Comparison of ENCODE assay signal across 23 cellular contexts in the genomic region with DNA sequence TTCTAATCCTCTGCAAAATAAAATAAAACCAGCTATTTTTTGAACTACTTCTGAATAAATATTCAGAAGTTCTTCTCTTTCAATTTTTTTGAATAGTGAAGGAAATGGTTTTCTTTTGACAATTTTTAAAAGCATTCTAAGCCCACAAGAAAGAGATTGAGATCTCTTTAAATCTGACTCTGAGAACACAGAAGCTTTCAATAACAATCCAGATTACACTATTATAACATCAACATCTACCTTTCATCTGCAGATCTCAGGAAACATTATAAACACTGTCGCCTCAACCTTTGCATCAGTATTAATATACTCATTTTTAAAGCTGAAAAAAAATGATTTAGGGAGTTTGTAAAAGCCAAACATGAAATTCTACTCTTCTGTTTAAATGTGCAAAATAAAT.
DNase-seq lines count a peak whose midpoint lies in the region; ATAC-seq and TF ChIP-seq lines count a peak whose summit lies in the region.
"Had no signal": no experiment of that assay in that cellular context is flagged by ENCODE, and none has a peak within 500 bp of the region (broad histone marks: within the 10 kb centered on the region; RNA-seq: fewer than 3 reads in every experiment).

No MANE protein-coding gene starts in this region.

- POLR2A ChIA-PET in activated CD4-positive, alpha-beta T cell treated with anti-CD3 and anti-CD28 coated beads, Interleukin-2, amount 10 ng/mL, durations not matched to agents 7 days and 5 days (lab: Charles Lee): interaction anchor here (0.7 kb wide), 1 partner anchor 166 kb away, joined by 3 read pairs; no protein-coding TSS in a partner anchor
- POLR2A ChIA-PET in CD4-positive, alpha-beta memory T cell (lab: Charles Lee; ENCODE audit: partially characterized antibody): no interaction called here
- POLR2A ChIA-PET in naive thymus-derived CD4-positive, alpha-beta T cell (lab: Charles Lee): no interaction called here

- H3K36me3 Mint-ChIP-seq in activated CD4-positive, alpha-beta T cell treated with anti-CD3 and anti-CD28 coated beads, Interleukin-2, amount 10 ng/mL, durations not matched to agents 24 days and 14 days (ENCODE audit: low read depth): peaks cover 7% of the 10 kb centered on the region
- H3K36me3 Mint-ChIP-seq in activated CD4-positive, alpha-beta T cell treated with anti-CD3 and anti-CD28 coated beads, Interleukin-2, amount 10 ng/mL, durations not matched to agents 7 days and 5 days (ENCODE audit: low read depth): peaks cover 6% of the 10 kb centered on the region
- H3K36me3 Mint-ChIP-seq in CD4-positive, alpha-beta memory T cell: no peaks in the 10 kb centered on the region
- H3K36me3 Mint-ChIP-seq in T-helper 2 cell treated with Interferon-gamma antibody and Interleukin-4, amounts not matched to agents 5 μg/mL and 100 μg/mL, for 36 hours (ENCODE audit: low read depth): peaks cover 13% of the 10 kb centered on the region
- H3K36me3 Mint-ChIP-seq in naive thymus-derived CD4-positive, alpha-beta T cell: peaks cover 0 to 27% (median 0%) of the 10 kb centered on the region in 5 donors
- no peaks in the 10 kb centered on the region for H3K36me3 Mint-ChIP-seq in type B pancreatic cell

- H3K4me1 ChIP-seq in CD4-positive, alpha-beta memory T cell (ENCODE audit: insufficient read depth, low read length): peaks cover 66% of the 10 kb centered on the region
- peaks cover 0 to 66% of the 10 kb centered on the region in 2 donors for H3K4me1 ChIP-seq in naive thymus-derived CD4-positive, alpha-beta T cell (ENCODE audit: control insufficient read depth in 2 of 2, insufficient read depth in 2 of 2, low read length in 2 of 2)
- H3K4me1 ChIP-seq: SJCRH30 had no signal

- no peak for DNase-seq in activated CD4-positive, alpha-beta T cell treated with anti-CD3 and anti-CD28 coated beads, Interleukin-2, amount 10 ng/mL, durations not matched to agents 24 days and 14 days
- no peak for DNase-seq in activated CD4-positive, alpha-beta T cell treated with anti-CD3 and anti-CD28 coated beads, Interleukin-2, amount 10 ng/mL, durations not matched to agents 7 days and 5 days
- DNase-seq in CD4-positive, alpha-beta memory T cell: peak in 4 of 5 donors; percentile 13 to 24 (median 19)
- DNase-seq in T-helper 2 cell treated with Interferon-gamma antibody and Interleukin-4, amounts not matched to agents 5 μg/mL and 100 μg/mL, for 36 hours (ENCODE audit: low spot score): no peak
- peak in 5 of 9 donors; percentile 3 to 47 (median 9) for DNase-seq in naive thymus-derived CD4-positive, alpha-beta T cell
- DNase-seq in dedifferentiated amniotic fluid mesenchymal stem cell (ENCODE audit: extremely low spot score): no peak
- no peak for DNase-seq in Right ventricle myocardium superior
- no peak for DNase-seq in type B pancreatic cell (ENCODE audit: extremely low spot score, unreplicated experiment)
- DNase-seq: AML-193, C1 segment of cervical spinal cord, COR-L47, DMS79, GM23248, H9, HFFc6, Kasumi-1, NCI-H1694, NCI-H2081, NCI-H2171 treated with DMSO at 0.1 percent for 48 hours, NCI-H524 treated with DMSO at 0.1 percent for 48 hours, NCI-H82, SJCRH30 had no signal

- peaks cover 56% of the 10 kb centered on the region for H3K4me1 Mint-ChIP-seq in activated CD4-positive, alpha-beta T cell treated with anti-CD3 and anti-CD28 coated beads, Interleukin-2, amount 10 ng/mL, durations not matched to agents 24 days and 14 days
- peaks cover 60% of the 10 kb centered on the region for H3K4me1 Mint-ChIP-seq in activated CD4-positive, alpha-beta T cell treated with anti-CD3 and anti-CD28 coated beads, Interleukin-2, amount 10 ng/mL, durations not matched to agents 7 days and 5 days
- peaks cover 37 to 71% (median 56%) of the 10 kb centered on the region in 4 donors for H3K4me1 Mint-ChIP-seq in CD4-positive, alpha-beta memory T cell
- peaks cover 62% of the 10 kb centered on the region for H3K4me1 Mint-ChIP-seq in T-helper 2 cell treated with Interferon-gamma antibody and Interleukin-4, amounts not matched to agents 5 μg/mL and 100 μg/mL, for 36 hours (ENCODE audit: low read depth)
- H3K4me1 Mint-ChIP-seq in naive thymus-derived CD4-positive, alpha-beta T cell: peaks cover 27 to 63% (median 40%) of the 10 kb centered on the region in 7 donors
- H3K4me1 Mint-ChIP-seq in type B pancreatic cell (ENCODE audit: unreplicated experiment): no peaks in the 10 kb centered on the region

- no peak overlapping the region for H3K4me3 ChIP-seq in CD4-positive, alpha-beta memory T cell (ENCODE audit: low read length in 2 of 2)
- no peak overlapping the region for H3K4me3 ChIP-seq in naive thymus-derived CD4-positive, alpha-beta T cell (ENCODE audit: low read length)
- H3K4me3 ChIP-seq: GM23248, SJCRH30 had no signal

- no peak for TF ChIP-seq CTCF in type B pancreatic cell (conservative IDR thresholded peaks at IDR 0.05)

- intact Hi-C loops in activated CD4-positive, alpha-beta T cell treated with anti-CD3 and anti-CD28 coated beads, Interleukin-2, amount 10 ng/mL, durations not matched to agents 24 days and 14 days (cut with micrococcal nuclease): loop anchor here (2.0 kb wide), 1 partner anchor 132 kb away; no protein-coding TSS in a partner anchor
- intact Hi-C loops in CD4-positive, alpha-beta memory T cell (cut with micrococcal nuclease): no loop called here
- intact Hi-C loops in naive thymus-derived CD4-positive, alpha-beta T cell (cut with micrococcal nuclease): no loop called here
- intact Hi-C loops in Right ventricle myocardium superior (cut with DNase I): no loop called here

- H3K27me3 ChIP-seq in CD4-positive, alpha-beta memory T cell (ENCODE audit: insufficient read depth, low read length): no peaks in the 10 kb centered on the region
- no peaks in the 10 kb centered on the region for H3K27me3 ChIP-seq in naive thymus-derived CD4-positive, alpha-beta T cell (ENCODE audit: control insufficient read depth in 2 of 2, insufficient read depth in 2 of 2, low read length in 2 of 2)

- no peaks in the 10 kb centered on the region for H3K9me3 ChIP-seq in CD4-positive, alpha-beta memory T cell (ENCODE audit: control insufficient read depth in 1 of 2, low read length in 2 of 2)
- H3K9me3 ChIP-seq in naive thymus-derived CD4-positive, alpha-beta T cell (ENCODE audit: control insufficient read depth in 2 of 3, low read length in 3 of 3): no peaks in the 10 kb centered on the region
- H3K9me3 ChIP-seq: SJCRH30 had no signal

- no peaks in the 10 kb centered on the region for H3K36me3 ChIP-seq in CD4-positive, alpha-beta memory T cell (ENCODE audit: insufficient read depth, low read length)
- H3K36me3 ChIP-seq in naive thymus-derived CD4-positive, alpha-beta T cell (ENCODE audit: control insufficient read depth in 2 of 3, insufficient read depth in 3 of 3, low read length in 3 of 3): no peaks in the 10 kb centered on the region
- H3K36me3 ChIP-seq: SJCRH30 had no signal

- peak overlapping the region; percentile 16 for H3K27ac Mint-ChIP-seq in activated CD4-positive, alpha-beta T cell treated with anti-CD3 and anti-CD28 coated beads, Interleukin-2, amount 10 ng/mL, durations not matched to agents 24 days and 14 days
- H3K27ac Mint-ChIP-seq in activated CD4-positive, alpha-beta T cell treated with anti-CD3 and anti-CD28 coated beads, Interleukin-2, amount 10 ng/mL, durations not matched to agents 7 days and 5 days: no peak overlapping the region
- peak overlapping the region in 6 of 7 donors; percentile 35 to 73 (median 58) for H3K27ac Mint-ChIP-seq in CD4-positive, alpha-beta memory T cell
- peak overlapping the region; percentile 70 for H3K27ac Mint-ChIP-seq in T-helper 2 cell treated with Interferon-gamma antibody and Interleukin-4, amounts not matched to agents 5 μg/mL and 100 μg/mL, for 36 hours
- H3K27ac Mint-ChIP-seq in naive thymus-derived CD4-positive, alpha-beta T cell: peak overlapping the region in 8 of 9 donors; percentile 2 to 60 (median 19)
- H3K27ac Mint-ChIP-seq in type B pancreatic cell: no peak overlapping the region
- H3K27ac Mint-ChIP-seq: H9, HFFc6 had no signal

- CTCF ChIA-PET in activated CD4-positive, alpha-beta T cell treated with anti-CD3 and anti-CD28 coated beads, Interleukin-2, amount 10 ng/mL, durations not matched to agents 7 days and 5 days (lab: Charles Lee): interaction anchor here (0.7 to 1.2 kb wide), 3 partner anchors 27 to 413 kb away, joined by 3 to 4 read pairs (median 3); no protein-coding TSS in a partner anchor
- CTCF ChIA-PET in CD4-positive, alpha-beta memory T cell (lab: Charles Lee; ENCODE audit: partially characterized antibody): no interaction called here
- CTCF ChIA-PET in naive thymus-derived CD4-positive, alpha-beta T cell (lab: Charles Lee): interaction anchor here (0.7 kb wide), 1 partner anchor 571 kb away, joined by 4 read pairs; no protein-coding TSS in a partner anchor

- H3K27me3 Mint-ChIP-seq in activated CD4-positive, alpha-beta T cell treated with anti-CD3 and anti-CD28 coated beads, Interleukin-2, amount 10 ng/mL, durations not matched to agents 24 days and 14 days: peaks cover 2% of the 10 kb centered on the region
- peaks cover 23% of the 10 kb centered on the region for H3K27me3 Mint-ChIP-seq in activated CD4-positive, alpha-beta T cell treated with anti-CD3 and anti-CD28 coated beads, Interleukin-2, amount 10 ng/mL, durations not matched to agents 7 days and 5 days
- H3K27me3 Mint-ChIP-seq in CD4-positive, alpha-beta memory T cell: no peaks in the 10 kb centered on the region
- peaks cover 4% of the 10 kb centered on the region for H3K27me3 Mint-ChIP-seq in T-helper 2 cell treated with Interferon-gamma antibody and Interleukin-4, amounts not matched to agents 5 μg/mL and 100 μg/mL, for 36 hours (ENCODE audit: low read depth)
- peaks cover 0 to 19% (median 0%) of the 10 kb centered on the region in 5 donors for H3K27me3 Mint-ChIP-seq in naive thymus-derived CD4-positive, alpha-beta T cell
- H3K27me3 Mint-ChIP-seq in type B pancreatic cell: peaks cover 19% of the 10 kb centered on the region

- peak overlapping the region; percentile 9 for H3K4me3 Mint-ChIP-seq in activated CD4-positive, alpha-beta T cell treated with anti-CD3 and anti-CD28 coated beads, Interleukin-2, amount 10 ng/mL, durations not matched to agents 24 days and 14 days
- H3K4me3 Mint-ChIP-seq in activated CD4-positive, alpha-beta T cell treated with anti-CD3 and anti-CD28 coated beads, Interleukin-2, amount 10 ng/mL, durations not matched to agents 7 days and 5 days: no peak overlapping the region
- H3K4me3 Mint-ChIP-seq in CD4-positive, alpha-beta memory T cell: peak overlapping the region in 6 of 8 donors; percentile 23 to 73 (median 55)
- H3K4me3 Mint-ChIP-seq in T-helper 2 cell treated with Interferon-gamma antibody and Interleukin-4, amounts not matched to agents 5 μg/mL and 100 μg/mL, for 36 hours: peak overlapping the region; percentile 65
- H3K4me3 Mint-ChIP-seq in naive thymus-derived CD4-positive, alpha-beta T cell: peak overlapping the region in 7 of 10 donors; percentile 14 to 59 (median 44)
- no peak overlapping the region for H3K4me3 Mint-ChIP-seq in type B pancreatic cell
- H3K4me3 Mint-ChIP-seq: H9, HFFc6 had no signal

- H3K9me3 Mint-ChIP-seq in activated CD4-positive, alpha-beta T cell treated with anti-CD3 and anti-CD28 coated beads, Interleukin-2, amount 10 ng/mL, durations not matched to agents 24 days and 14 days: peaks cover 20% of the 10 kb centered on the region
- peaks cover 2% of the 10 kb centered on the region for H3K9me3 Mint-ChIP-seq in activated CD4-positive, alpha-beta T cell treated with anti-CD3 and anti-CD28 coated beads, Interleukin-2, amount 10 ng/mL, durations not matched to agents 7 days and 5 days
- no peaks in the 10 kb centered on the region for H3K9me3 Mint-ChIP-seq in CD4-positive, alpha-beta memory T cell
- peaks cover 22% of the 10 kb centered on the region for H3K9me3 Mint-ChIP-seq in T-helper 2 cell treated with Interferon-gamma antibody and Interleukin-4, amounts not matched to agents 5 μg/mL and 100 μg/mL, for 36 hours
- H3K9me3 Mint-ChIP-seq in naive thymus-derived CD4-positive, alpha-beta T cell: peaks cover 0 to 6% (median 0%) of the 10 kb centered on the region in 11 donors
- no peaks in the 10 kb centered on the region for H3K9me3 Mint-ChIP-seq in type B pancreatic cell
- H3K9me3 Mint-ChIP-seq: H9, HFFc6 had no signal

- no peak for ATAC-seq in naive thymus-derived CD4-positive, alpha-beta T cell
- ATAC-seq in Right ventricle myocardium superior (ENCODE audit: poor library complexity): no peak
- ATAC-seq: Panc1 had no signal

- no peak overlapping the region for H3K27ac ChIP-seq in CD4-positive, alpha-beta memory T cell (ENCODE audit: low read depth, low read length)
- no peak overlapping the region for H3K27ac ChIP-seq in naive thymus-derived CD4-positive, alpha-beta T cell (ENCODE audit: low read depth, low read length)
- H3K27ac ChIP-seq: GM23248, SJCRH30 had no signal

Comparison
In these comparisons a context has a peak if more than half of its experiments do, and no peak if none do; other contexts are left out.
1. H3K27ac Mint-ChIP-seq: peak in activated CD4-positive, alpha-beta T cell treated with anti-CD3 and anti-CD28 coated beads, Interleukin-2, amount 10 ng/mL, durations not matched to agents 24 days and 14 days (single experiment), CD4-positive, alpha-beta memory T cell (6 of 7), T-helper 2 cell treated with Interferon-gamma antibody and Interleukin-4, amounts not matched to agents 5 μg/mL and 100 μg/mL, for 36 hours (single experiment) and naive thymus-derived CD4-positive, alpha-beta T cell (8 of 9); none in activated CD4-positive, alpha-beta T cell treated with anti-CD3 and anti-CD28 coated beads, Interleukin-2, amount 10 ng/mL, durations not matched to agents 7 days and 5 days (single experiment) and type B pancreatic cell (single experiment).
2. H3K4me3 Mint-ChIP-seq: peak in activated CD4-positive, alpha-beta T cell treated with anti-CD3 and anti-CD28 coated beads, Interleukin-2, amount 10 ng/mL, durations not matched to agents 24 days and 14 days (single experiment), CD4-positive, alpha-beta memory T cell (6 of 8), T-helper 2 cell treated with Interferon-gamma antibody and Interleukin-4, amounts not matched to agents 5 μg/mL and 100 μg/mL, for 36 hours (single experiment) and naive thymus-derived CD4-positive, alpha-beta T cell (7 of 10); none in activated CD4-positive, alpha-beta T cell treated with anti-CD3 and anti-CD28 coated beads, Interleukin-2, amount 10 ng/mL, durations not matched to agents 7 days and 5 days (single experiment) and type B pancreatic cell (single experiment).
3. DNase-seq: peak in CD4-positive, alpha-beta memory T cell (4 of 5) and naive thymus-derived CD4-positive, alpha-beta T cell (5 of 9); none in activated CD4-positive, alpha-beta T cell treated with anti-CD3 and anti-CD28 coated beads, Interleukin-2, amount 10 ng/mL, durations not matched to agents 24 days and 14 days (single experiment), activated CD4-positive, alpha-beta T cell treated with anti-CD3 and anti-CD28 coated beads, Interleukin-2, amount 10 ng/mL, durations not matched to agents 7 days and 5 days (single experiment), T-helper 2 cell treated with Interferon-gamma antibody and Interleukin-4, amounts not matched to agents 5 μg/mL and 100 μg/mL, for 36 hours (single experiment), dedifferentiated amniotic fluid mesenchymal stem cell (single experiment), Right ventricle myocardium superior (single experiment) and type B pancreatic cell (single experiment).